Comparison of ENCODE assay signal across 9 cellular contexts in the genomic region with DNA sequence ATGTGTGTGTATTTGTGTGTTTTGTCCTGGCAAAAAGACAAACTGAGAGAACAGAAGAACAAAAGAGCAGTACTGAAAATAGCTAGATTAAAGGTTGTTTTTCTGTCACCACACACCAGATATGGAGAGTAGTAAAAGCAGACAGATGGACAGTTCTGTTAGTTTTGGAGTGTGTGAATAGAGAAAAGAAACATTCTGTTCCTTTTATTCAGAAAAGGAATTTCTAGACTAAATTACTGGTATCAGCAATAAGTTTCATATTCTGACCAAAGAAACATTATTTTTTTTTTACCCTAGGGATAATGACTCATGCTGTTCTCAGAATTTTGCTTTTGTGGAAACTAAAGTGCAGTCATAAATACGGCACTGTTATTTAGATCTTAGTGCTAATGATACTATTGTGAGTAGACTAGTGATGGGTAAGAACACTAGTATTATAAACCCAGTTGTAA. TPM values are rescaled to one million over a fixed set of nuclear protein-coding genes. Genes with fewer than 3 reads are reported as not detected.
A peak's percentile ranks its signal among the peaks of the same experiment; 100 is the strongest.
DNase-seq lines count a peak whose midpoint lies in the region; ATAC-seq and TF ChIP-seq lines count a peak whose summit lies in the region.
"Had no signal": no experiment of that assay in that cellular context is flagged by ENCODE, and none has a peak within 500 bp of the region (broad histone marks: within the 10 kb centered on the region; RNA-seq: fewer than 3 reads in every experiment).

No MANE protein-coding gene starts in this region.

- peak; percentile 70 for ATAC-seq in GM19463 (IDR thresholded peaks at IDR 0.05; ENCODE audit: unreplicated experiment)
- ATAC-seq in HG03521 (IDR thresholded peaks at IDR 0.05; ENCODE audit: unreplicated experiment), result peak; percentile 52

- CTCF ChIA-PET in A673 (lab: Charles Lee), result no interaction called here
- CTCF ChIA-PET in activated naive CD4-positive, alpha-beta T cell treated with anti-CD3 and anti-CD28 coated beads for 36 hours (lab: Charles Lee), result interaction anchor here (0.7 to 1.7 kb wide), 2 partner anchors 15 to 22 kb away, joined by 3 to 6 read pairs; no protein-coding TSS in a partner anchor

- no TSS peak for BruUV-seq in A673 (replicated peaks; lab: Mats Ljungman, UMichigan)

- H3K4me2 ChIP-seq in skeletal muscle satellite cell (ENCODE audit: low read length), result peak overlapping the region; percentile 63

- POLR2A ChIA-PET in A673 (lab: Charles Lee; ENCODE audit: low non-redundant PET), result no interaction called here

- H3K27ac Mint-ChIP-seq in activated naive CD4-positive, alpha-beta T cell treated with anti-CD3 and anti-CD28 coated beads for 36 hours, result no peak overlapping the region

- H3K4me3 Mint-ChIP-seq in activated naive CD4-positive, alpha-beta T cell treated with anti-CD3 and anti-CD28 coated beads for 36 hours, result no peak overlapping the region

- H3K27me3 ChIP-seq in A673 (replicated peaks; ENCODE audit: insufficient read depth, low read depth, low read length, poor library complexity) (no peaks in the 10 kb centered on the region), skeletal muscle satellite cell (ENCODE audit: control insufficient read depth, insufficient read depth, low read length) (no peaks in the 10 kb centered on the region)

- no peaks in the 10 kb centered on the region for H3K27me3 Mint-ChIP-seq in activated naive CD4-positive, alpha-beta T cell treated with anti-CD3 and anti-CD28 coated beads for 36 hours (ENCODE audit: low read depth)

- H3K4me1 ChIP-seq in A673 (ENCODE audit: insufficient read depth, low read length, poor library complexity, severe bottlenecking), result peaks cover 36% of the 10 kb centered on the region
- peaks cover 47% of the 10 kb centered on the region for H3K4me1 ChIP-seq in skeletal muscle satellite cell (ENCODE audit: control insufficient read depth, insufficient read depth, low read length)

- H3K4me3 ChIP-seq in A673 (ENCODE audit: low read depth, low read length, poor library complexity, severe bottlenecking) (no peak overlapping the region), skeletal muscle satellite cell (ENCODE audit: low read length) (peak overlapping the region; percentile 25)

- H3K36me3 Mint-ChIP-seq in activated naive CD4-positive, alpha-beta T cell treated with anti-CD3 and anti-CD28 coated beads for 36 hours (ENCODE audit: low read depth), result no peaks in the 10 kb centered on the region

- DNase-seq in A673 (ENCODE audit: low spot score), result peak; percentile 26
- DNase-seq in dermis blood vessel endothelial cell, result peak; percentile 59
- no peak for DNase-seq in stimulated activated naive CD4-positive, alpha-beta T cell treated with Interleukin-2 at 50 U/mL for 16 hours (lab: John Stamatoyannopoulos, UW)
- no peak for DNase-seq in NCI-H2196 treated with DMSO at 0.1 percent for 48 hours (lab: John Stamatoyannopoulos, UW; ENCODE audit: unreplicated experiment)
- no peak for DNase-seq in activated naive CD4-positive, alpha-beta T cell treated with anti-CD3 and anti-CD28 coated beads for 36 hours

- H3K9me3 Mint-ChIP-seq in activated naive CD4-positive, alpha-beta T cell treated with anti-CD3 and anti-CD28 coated beads for 36 hours, result no peaks in the 10 kb centered on the region

- peak overlapping the region; percentile 78 for H3K9ac ChIP-seq in skeletal muscle satellite cell (ENCODE audit: low read depth, low read length)
- H3K9ac ChIP-seq: parathyroid adenoma had no signal

- no peak for TF ChIP-seq CTCF in A673 (conservative IDR thresholded peaks at IDR 0.05; ENCODE audit: low read depth, low read length)

- H3K36me3 ChIP-seq in A673 (ENCODE audit: insufficient read depth, low read length, poor library complexity, severe bottlenecking), result no peaks in the 10 kb centered on the region
- no peaks in the 10 kb centered on the region for H3K36me3 ChIP-seq in skeletal muscle satellite cell (ENCODE audit: insufficient read depth, low read length)

- no peaks in the 10 kb centered on the region for H3K9me3 ChIP-seq in A673 (ENCODE audit: low read depth, low read length, poor library complexity, severe bottlenecking)
- no peaks in the 10 kb centered on the region for H3K9me3 ChIP-seq in skeletal muscle satellite cell (replicated peaks; ENCODE audit: low read length)

- H3K27ac ChIP-seq in A673 (ENCODE audit: low read depth, low read length, poor library complexity, severe bottlenecking), result peak overlapping the region; percentile 14

- H3K4me1 Mint-ChIP-seq in activated naive CD4-positive, alpha-beta T cell treated with anti-CD3 and anti-CD28 coated beads for 36 hours (ENCODE audit: low read depth), result peaks cover 47% of the 10 kb centered on the region

- intact Hi-C loops in A673 (cut with micrococcal nuclease; ENCODE audit: unreplicated experiment), result no loop called here
- intact Hi-C loops in activated naive CD4-positive, alpha-beta T cell treated with anti-CD3 and anti-CD28 coated beads for 36 hours (cut with micrococcal nuclease), result loop anchor here (1.0 to 2.0 kb wide), 5 partner anchors 15 to 166 kb away; a partner anchor contains a TSS

RNA-seq across cellular contexts. Expression of a gene that starts 32.9 kb away (rescaled TPM):
- total RNA-seq in A673 (2021) (19.8 and 21.6 TPM in 2 replicates), dermis blood vessel endothelial cell (55.6 and 70.8 TPM in 2 replicates)
- 17.7 and 19.5 TPM in 2 replicates for total RNA-seq in skeletal muscle satellite cell (2012; rRNA removed)
- 10 to 100 TPM; 15.8 to 15.9 TPM for total RNA-seq in activated naive CD4-positive, alpha-beta T cell treated with anti-CD3 and anti-CD28 coated beads for 36 hours

Comparison
In these comparisons a context has a peak if more than half of its experiments do, and no peak if none do; other contexts are left out.
1. DNase-seq: peak in A673 (single experiment) and dermis blood vessel endothelial cell (single experiment); none in stimulated activated naive CD4-positive, alpha-beta T cell treated with Interleukin-2 at 50 U/mL for 16 hours (single experiment), NCI-H2196 treated with DMSO at 0.1 percent for 48 hours (single experiment) and activated naive CD4-positive, alpha-beta T cell treated with anti-CD3 and anti-CD28 coated beads for 36 hours (single experiment).